In the genomic region with DNA sequence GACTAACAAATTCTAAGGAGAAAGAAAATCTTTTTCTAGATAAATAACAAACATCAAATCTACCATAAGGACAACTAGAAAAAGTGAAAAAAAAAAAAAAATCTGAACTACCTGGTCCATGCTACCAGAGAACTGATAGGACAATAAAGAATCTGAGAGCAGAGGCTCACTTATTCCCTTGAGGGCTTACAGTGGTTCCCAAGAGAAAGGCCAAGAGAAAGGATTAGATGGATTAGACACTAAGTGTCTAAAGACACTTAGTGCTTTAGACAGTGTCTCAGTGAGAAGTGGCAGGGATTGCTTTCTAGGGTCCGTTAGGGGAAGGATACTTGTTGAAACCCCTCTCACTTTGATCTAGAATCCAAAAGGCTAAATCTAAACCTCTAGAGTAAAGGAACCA, we compare ENCODE assay signal across 20 cellular contexts.
DNase-seq lines count a peak whose midpoint lies in the region; ATAC-seq lines count a peak whose summit lies in the region.
"Had no signal": no experiment of that assay in that cellular context is flagged by ENCODE, and none has a peak within 500 bp of the region (broad histone marks: within the 10 kb centered on the region; RNA-seq: fewer than 3 reads in every experiment).

No MANE protein-coding gene starts in this region.

- H3K9me3 Mint-ChIP-seq in activated naive CD8-positive, alpha-beta T cell (ENCODE audit: low read depth): no peaks in the 10 kb centered on the region
- peaks cover 2% of the 10 kb centered on the region for H3K9me3 Mint-ChIP-seq in activated naive CD8-positive, alpha-beta T cell treated with anti-CD3 and anti-CD28 coated beads for 36 hours
- no peaks in the 10 kb centered on the region for H3K9me3 Mint-ChIP-seq in immature natural killer cell
- H3K9me3 Mint-ChIP-seq in stimulated activated effector memory CD8-positive, alpha-beta T cell treated with anti-CD3 and anti-CD28 coated beads, Interleukin-12 subunit alpha, Interleukin-12 subunit beta, amount 100 ng/mL, for 72 hours: no peaks in the 10 kb centered on the region

- H3K36me3 Mint-ChIP-seq in activated naive CD8-positive, alpha-beta T cell: peaks cover 9% of the 10 kb centered on the region
- H3K36me3 Mint-ChIP-seq in activated naive CD8-positive, alpha-beta T cell treated with anti-CD3 and anti-CD28 coated beads for 36 hours: peaks cover 26% of the 10 kb centered on the region
- H3K36me3 Mint-ChIP-seq in immature natural killer cell: peaks cover 16 to 31% (median 30%) of the 10 kb centered on the region in 3 donors
- H3K36me3 Mint-ChIP-seq in stimulated activated effector memory CD8-positive, alpha-beta T cell treated with anti-CD3 and anti-CD28 coated beads, Interleukin-12 subunit alpha, Interleukin-12 subunit beta, amount 100 ng/mL, for 72 hours: peaks cover 40% of the 10 kb centered on the region

- no peaks in the 10 kb centered on the region for H3K4me1 Mint-ChIP-seq in activated naive CD8-positive, alpha-beta T cell (ENCODE audit: low read depth)
- peaks cover under 1% of the 10 kb centered on the region for H3K4me1 Mint-ChIP-seq in activated naive CD8-positive, alpha-beta T cell treated with anti-CD3 and anti-CD28 coated beads for 36 hours
- H3K4me1 Mint-ChIP-seq in immature natural killer cell: peaks cover 13 to 55% of the 10 kb centered on the region in 2 donors
- H3K4me1 Mint-ChIP-seq in stimulated activated effector memory CD8-positive, alpha-beta T cell treated with anti-CD3 and anti-CD28 coated beads, Interleukin-12 subunit alpha, Interleukin-12 subunit beta, amount 100 ng/mL, for 72 hours: peaks cover 30% of the 10 kb centered on the region
- H3K4me1 Mint-ChIP-seq: GM23338 had no signal

- DNase-seq in activated naive CD8-positive, alpha-beta T cell treated with anti-CD3 and anti-CD28 coated beads for 36 hours: no peak
- DNase-seq in NCI-H524 treated with DMSO at 0.1 percent for 48 hours (lab: John Stamatoyannopoulos, UW) (peak; percentile 55), immature natural killer cell (no peak), NCI-H774 (lab: John Stamatoyannopoulos, UW) (no peak), cortex of kidney (lab: John Stamatoyannopoulos, UW) (no peak), NAMALWA (ENCODE audit: low spot score) (no peak)
- DNase-seq in stimulated activated effector memory CD8-positive, alpha-beta T cell treated with anti-CD3 and anti-CD28 coated beads, Interleukin-12 subunit alpha, Interleukin-12 subunit beta, amount 100 ng/mL, for 72 hours (ENCODE audit: low spot score in 2 of 2): peak in 1 of 2 donors; percentile 32
- DNase-seq: Caco-2, DMS53, EL, MV-4-11, NCI-H1417, NCI-H187, NCI-H446, OCI-M1, Right ventricle myocardium superior had no signal

- no peak for ATAC-seq in stimulated activated effector memory CD8-positive, alpha-beta T cell treated with anti-CD3 and anti-CD28 coated beads, Interleukin-12 subunit alpha, Interleukin-12 subunit beta, amount 100 ng/mL, for 72 hours
- ATAC-seq: A549, GM12878, GM23338 had no signal

- H3K4me3 Mint-ChIP-seq in activated naive CD8-positive, alpha-beta T cell: no peak overlapping the region
- H3K4me3 Mint-ChIP-seq in activated naive CD8-positive, alpha-beta T cell treated with anti-CD3 and anti-CD28 coated beads for 36 hours: no peak overlapping the region
- H3K4me3 Mint-ChIP-seq in immature natural killer cell: no peak overlapping the region
- no peak overlapping the region for H3K4me3 Mint-ChIP-seq in stimulated activated effector memory CD8-positive, alpha-beta T cell treated with anti-CD3 and anti-CD28 coated beads, Interleukin-12 subunit alpha, Interleukin-12 subunit beta, amount 100 ng/mL, for 72 hours
- H3K4me3 Mint-ChIP-seq: GM23338 had no signal

- H3K27me3 Mint-ChIP-seq in activated naive CD8-positive, alpha-beta T cell: no peaks in the 10 kb centered on the region
- no peaks in the 10 kb centered on the region for H3K27me3 Mint-ChIP-seq in activated naive CD8-positive, alpha-beta T cell treated with anti-CD3 and anti-CD28 coated beads for 36 hours
- H3K27me3 Mint-ChIP-seq in immature natural killer cell (ENCODE audit: low read depth in 3 of 3): peaks cover 0 to 4% (median 0%) of the 10 kb centered on the region in 3 donors

- peak overlapping the region; percentile 58 for H3K27ac Mint-ChIP-seq in activated naive CD8-positive, alpha-beta T cell
- no peak overlapping the region for H3K27ac Mint-ChIP-seq in activated naive CD8-positive, alpha-beta T cell treated with anti-CD3 and anti-CD28 coated beads for 36 hours
- peak overlapping the region in 5 of 6 donors; percentile 31 to 83 (median 74) for H3K27ac Mint-ChIP-seq in immature natural killer cell
- H3K27ac Mint-ChIP-seq in stimulated activated effector memory CD8-positive, alpha-beta T cell treated with anti-CD3 and anti-CD28 coated beads, Interleukin-12 subunit alpha, Interleukin-12 subunit beta, amount 100 ng/mL, for 72 hours: peak overlapping the region; percentile 66
- H3K27ac Mint-ChIP-seq: GM23338 had no signal
